ENCODE assay signal across 19 cellular contexts in the genomic region with DNA sequence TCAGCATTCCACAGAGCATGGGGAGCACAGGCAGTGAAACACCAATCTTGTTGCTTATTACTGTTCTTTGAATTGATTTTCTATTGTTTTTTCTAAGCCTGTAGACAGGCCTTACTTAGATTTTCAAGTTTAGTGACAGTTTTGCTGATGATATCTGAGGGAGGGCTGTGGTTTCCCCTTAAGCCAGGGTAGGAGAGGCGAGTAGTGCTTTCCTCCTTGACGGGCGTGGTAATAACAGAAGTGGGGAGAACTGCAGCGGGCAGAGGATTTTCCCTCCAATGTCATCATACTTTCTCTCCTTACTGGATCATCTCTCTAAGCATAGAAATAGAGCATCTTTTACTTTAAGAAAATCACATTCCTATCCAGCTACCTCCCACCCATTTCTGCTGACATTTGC.
"Had no signal": no experiment of that assay in that cellular context is flagged by ENCODE, and none has a peak within 500 bp of the region (broad histone marks: within the 10 kb centered on the region; RNA-seq: fewer than 3 reads in every experiment).

No MANE protein-coding gene starts in this region.

- H3K9me3 Mint-ChIP-seq: activated CD8-positive, alpha-beta T cell treated with anti-CD3 and anti-CD28 coated beads for 36 hours; activated naive CD4-positive, alpha-beta T cell treated with anti-CD3 and anti-CD28 coated beads, Interleukin-2, amount 10 ng/mL, durations not matched to agents 7 days and 5 days; activated naive CD8-positive, alpha-beta T cell treated with anti-CD3 and anti-CD28 coated beads, Interleukin-2, amount 50 U/mL, for 24 hours; activated T-helper 2 cell treated with anti-CD3 and anti-CD28 coated beads, Interferon-gamma antibody, Interleukin-2, Interleukin-4, amounts not matched to agents 10 μg/mL and 5 μg/mL and 100 μg/mL, durations not matched to agents 14 hours and 24 hours and 36 hours; natural killer cell had no signal

- H3K36me3 Mint-ChIP-seq: activated naive CD4-positive, alpha-beta T cell treated with anti-CD3 and anti-CD28 coated beads, Interleukin-2, amount 10 ng/mL, durations not matched to agents 7 days and 5 days; natural killer cell had no signal

- H3K4me1 Mint-ChIP-seq: activated naive CD4-positive, alpha-beta T cell treated with anti-CD3 and anti-CD28 coated beads, Interleukin-2, amount 10 ng/mL, durations not matched to agents 7 days and 5 days; activated naive CD8-positive, alpha-beta T cell treated with anti-CD3 and anti-CD28 coated beads, Interleukin-2, amount 50 U/mL, for 24 hours had no signal

- H3K27ac ChIP-seq: coronary artery, ovary, psoas muscle, tibial artery, uterus had no signal

- FAIRE-seq: small intestine, TTC549 had no signal

- H3K27ac Mint-ChIP-seq: activated CD8-positive, alpha-beta T cell treated with anti-CD3 and anti-CD28 coated beads for 36 hours; activated naive CD4-positive, alpha-beta T cell treated with anti-CD3 and anti-CD28 coated beads, Interleukin-2, amount 10 ng/mL, durations not matched to agents 7 days and 5 days; activated naive CD8-positive, alpha-beta T cell treated with anti-CD3 and anti-CD28 coated beads, Interleukin-2, amount 50 U/mL, for 24 hours; activated T-helper 2 cell treated with anti-CD3 and anti-CD28 coated beads, Interferon-gamma antibody, Interleukin-2, Interleukin-4, amounts not matched to agents 10 μg/mL and 5 μg/mL and 100 μg/mL, durations not matched to agents 14 hours and 24 hours and 36 hours; natural killer cell had no signal

- H3K4me1 ChIP-seq: psoas muscle, uterus had no signal

- H3K9me3 ChIP-seq: ovary, psoas muscle, tibial artery, uterus had no signal

- ATAC-seq: activated CD8-positive, alpha-beta T cell treated with anti-CD3 and anti-CD28 coated beads for 36 hours; activated naive CD8-positive, alpha-beta T cell treated with anti-CD3 and anti-CD28 coated beads, Interleukin-2, amount 50 U/mL, for 24 hours; natural killer cell; psoas muscle; right cardiac atrium had no signal

- H3K4me3 Mint-ChIP-seq: activated CD8-positive, alpha-beta T cell treated with anti-CD3 and anti-CD28 coated beads for 36 hours; activated naive CD4-positive, alpha-beta T cell treated with anti-CD3 and anti-CD28 coated beads, Interleukin-2, amount 10 ng/mL, durations not matched to agents 7 days and 5 days; activated naive CD8-positive, alpha-beta T cell treated with anti-CD3 and anti-CD28 coated beads, Interleukin-2, amount 50 U/mL, for 24 hours; natural killer cell had no signal

- H3K27me3 ChIP-seq: ovary, tibial artery, uterus had no signal

- H3K36me3 ChIP-seq: ovary, tibial artery, uterus had no signal

- H3K4me3 ChIP-seq: coronary artery, ovary, psoas muscle, tibial artery, uterus had no signal

- DNase-seq: activated CD4-positive, alpha-beta T cell treated with anti-CD3 and anti-CD28 coated beads for 4 hours; activated CD8-positive, alpha-beta T cell treated with anti-CD3 and anti-CD28 coated beads for 36 hours; activated naive CD4-positive, alpha-beta T cell treated with anti-CD3 and anti-CD28 coated beads, Interleukin-2, amount 10 ng/mL, durations not matched to agents 7 days and 5 days; activated naive CD8-positive, alpha-beta T cell treated with anti-CD3 and anti-CD28 coated beads, Interleukin-2, amount 50 U/mL, for 24 hours; activated T-cell treated with anti-CD3 and anti-CD28 coated beads, Interleukin-2, amount 50 U/mL, for 1 hour; aorta; mesendoderm; natural killer cell; ovary; psoas muscle; right cardiac atrium; small intestine; stimulated activated CD4-positive, alpha-beta T cell treated with anti-CD3 and anti-CD28 coated beads, Interleukin-15, amount 100 ng/mL, for 24 hours; stimulated activated CD4-positive, alpha-beta T cell treated with anti-CD3 and anti-CD28 coated beads, Interleukin-2, amount 100 ng/mL, for 48 hours; tibial artery; uterus had no signal

- H3K27me3 Mint-ChIP-seq: activated naive CD4-positive, alpha-beta T cell treated with anti-CD3 and anti-CD28 coated beads, Interleukin-2, amount 10 ng/mL, durations not matched to agents 7 days and 5 days had no signal
